24 cellular contexts compared by ENCODE assay signal in genomic region chr1:95575291-95575690, GRCh38.
"Had no signal": no experiment of that assay in that cellular context is flagged by ENCODE, and none has a peak within 500 bp of the region (broad histone marks: within the 10 kb centered on the region; RNA-seq: fewer than 3 reads in every experiment).

No MANE protein-coding gene starts in this region.

- DNase-seq: colonic mucosa; cortex of kidney; dermis blood vessel endothelial cell; dorsolateral prefrontal cortex; effector CD4-positive, alpha-beta T cell; effector CD8-positive, alpha-beta T cell; effector memory CD4-positive, alpha-beta T cell; effector memory CD8-positive, alpha-beta T cell; endodermal cell; erythroblast; esophagus squamous epithelium; foreskin fibroblast; foreskin keratinocyte; foreskin melanocyte; gastrocnemius medialis; glutamatergic neuron; head of caudate nucleus; heart left ventricle; heart right ventricle had no signal

- H3K36me3 ChIP-seq: colonic mucosa, esophagus muscularis mucosa, esophagus squamous epithelium, gastrocnemius medialis, gastroesophageal sphincter, heart left ventricle, heart right ventricle had no signal

- H3K27me3 ChIP-seq: colonic mucosa, esophagus muscularis mucosa, esophagus squamous epithelium, gastrocnemius medialis, gastroesophageal sphincter, heart left ventricle had no signal

- H3K4me1 ChIP-seq: colonic mucosa, esophagus muscularis mucosa, foreskin keratinocyte, gastrocnemius medialis, gastroesophageal sphincter, heart left ventricle, heart right ventricle had no signal

- H3K9me3 ChIP-seq: colonic mucosa, esophagus muscularis mucosa, esophagus squamous epithelium, gastrocnemius medialis, gastroesophageal sphincter, heart left ventricle, heart right ventricle had no signal

- ATAC-seq: effector memory CD8-positive, alpha-beta T cell; esophagus mucosa; foreskin keratinocyte; gastrocnemius medialis; gastroesophageal sphincter; heart left ventricle; heart right ventricle had no signal

- H3K4me3 ChIP-seq: colonic mucosa, coronary artery, dorsolateral prefrontal cortex, esophagus muscularis mucosa, esophagus squamous epithelium, gastrocnemius medialis, gastroesophageal sphincter, heart left ventricle, heart right ventricle had no signal

- H3K27ac ChIP-seq: colonic mucosa, coronary artery, dorsolateral prefrontal cortex, epithelial cell of prostate, esophagus muscularis mucosa, esophagus squamous epithelium, foreskin keratinocyte, gastrocnemius medialis, gastroesophageal sphincter, heart left ventricle, heart right ventricle had no signal
